In genomic region chr11:113615098-113615497, GRCh38 we compare ENCODE assay signal across 1 cellular context.
TF ChIP-seq lines count a peak whose summit lies in the region.

No MANE protein-coding gene starts in this region.

TF ChIP-seq in K562, 482 proteins besides CTCF, POLR2A, EP300 and RAD21 (continued from another document):
- TF ChIP-seq SP2 (IDR thresholded peaks at IDR 0.05; ENCODE audit: extremely low read depth, low read depth, low read length, poor library complexity, severe bottlenecking) (no peak), ZNF280B (CRISPR knock-in tag; IDR thresholded peaks at IDR 0.05) (no peak), NFIC (IDR thresholded peaks at IDR 0.05) (peak; percentile 67), ZZZ3 (IDR thresholded peaks at IDR 0.05) (no peak), SRSF3 (IDR thresholded peaks at IDR 0.05; ENCODE audit: insufficient read depth, low read length) (no peak)
